In genomic region chr10:43574906-43575305, GRCh38 we compare ENCODE assay signal across 8 cellular contexts. TPM values are rescaled to one million over a fixed set of nuclear protein-coding genes. Genes with fewer than 3 reads are reported as not detected.
DNase-seq lines count a peak whose midpoint lies in the region; ATAC-seq, FAIRE-seq and TF ChIP-seq lines count a peak whose summit lies in the region.

No MANE protein-coding gene starts in this region.

- H3K36me3 ChIP-seq in K562 (ENCODE audit: control insufficient read depth, insufficient read depth, low read length) (peaks cover 29% of the 10 kb centered on the region), upper lobe of right lung (no peaks in the 10 kb centered on the region)

- H3K4me3 ChIP-seq in K562 = peak overlapping the region; percentile 61
- H3K4me3 ChIP-seq in mononuclear cell (ENCODE audit: low read length) = peak overlapping the region; percentile 34
- peak overlapping the region; percentile 61 for H3K4me3 ChIP-seq in upper lobe of right lung

- in situ Hi-C loops in K562 (cut with MboI) = no loop called here

- H4K20me1 ChIP-seq in K562 (replicated peaks; ENCODE audit: control insufficient read depth, insufficient read depth, low read length) = no peaks in the 10 kb centered on the region

- H3K36me3 Mint-ChIP-seq in activated naive CD4-positive, alpha-beta T cell treated with anti-CD3 and anti-CD28 coated beads, Interleukin-2, amount 50 U/mL, for 24 hours = peaks cover 8% of the 10 kb centered on the region

- H3K27me3 ChIP-seq in K562 (ENCODE audit: control insufficient read depth in 2 of 2, insufficient read depth in 2 of 2, low read length in 2 of 2) (no peaks in the 10 kb centered on the region), mononuclear cell (ENCODE audit: insufficient read depth, low read length) (no peaks in the 10 kb centered on the region), upper lobe of right lung (no peaks in the 10 kb centered on the region)

- peaks cover 15% of the 10 kb centered on the region for H3K9me3 Mint-ChIP-seq in activated naive CD4-positive, alpha-beta T cell treated with anti-CD3 and anti-CD28 coated beads, Interleukin-2, amount 50 U/mL, for 24 hours

- POLR2A ChIA-PET in K562 (lab: Yijun Ruan, JAX) = no interaction called here

- H3K4me3 Mint-ChIP-seq in activated naive CD4-positive, alpha-beta T cell treated with anti-CD3 and anti-CD28 coated beads, Interleukin-2, amount 50 U/mL, for 24 hours = peak overlapping the region; percentile 91

- 77% methylated on average over 8 of the region's 8 CpGs for WGBS in K562 (ENCODE audit: insufficient coverage, low coverage, missing lambda C conversion rate)

- peak overlapping the region; percentile 85 for H3K4me2 ChIP-seq in K562 (ENCODE audit: insufficient read depth, low read length)

- H3K9ac ChIP-seq in K562 (ENCODE audit: insufficient read depth in 1 of 2, low read depth in 2 of 2, low read length in 2 of 2) = 0 out of 4 replicates have a peak overlapping the region, but pooled peaks of 1 of the 2 experiments have one; percentile 79

- no peak overlapping the region; the same call in 1 of the 3 replicates for H3K27ac ChIP-seq in K562 (ENCODE audit: extremely low read depth, low read depth, low read length)
- peak overlapping the region; percentile 68 for H3K27ac ChIP-seq in upper lobe of right lung
- no peak overlapping the region for H3K27ac ChIP-seq in substantia nigra (ENCODE audit: low read depth, low read length, poor library complexity, severe bottlenecking)

- TF ChIP-seq CTCF in K562 (IDR thresholded peaks at IDR 0.05 in 2 of 3, conservative IDR thresholded peaks at IDR 0.05 in 1 of 3; ENCODE audit: insufficient read depth in 2 of 3, low read depth in 1 of 3, low read length in 3 of 3) (no peak), upper lobe of right lung (IDR thresholded peaks at IDR 0.05) (no peak)

- FAIRE-seq in K562 (lab: Jason Lieb, UNC) = no peak

- peaks cover 43% of the 10 kb centered on the region for H3K79me2 ChIP-seq in K562 (ENCODE audit: control insufficient read depth, insufficient read depth, low read length)

- no peaks in the 10 kb centered on the region for H3K27me3 Mint-ChIP-seq in activated naive CD4-positive, alpha-beta T cell treated with anti-CD3 and anti-CD28 coated beads, Interleukin-2, amount 50 U/mL, for 24 hours

- ATAC-seq in K562 (no peak), upper lobe of right lung (no peak)

- H3K4me1 ChIP-seq in K562 (replicated peaks in 1 of 2; ENCODE audit: control insufficient read depth in 2 of 2, insufficient read depth in 2 of 2, low read length in 2 of 2) (peaks cover 8 to 17% of the 10 kb centered on the region in 2 experiments; a peak in 3 of 5 replicates), mononuclear cell (ENCODE audit: insufficient read depth, low read length) (peaks cover 25% of the 10 kb centered on the region), upper lobe of right lung (no peaks in the 10 kb centered on the region)

- peaks cover 16% of the 10 kb centered on the region for H3K9me3 ChIP-seq in K562 (replicated peaks; ENCODE audit: control insufficient read depth, insufficient read depth, low read depth, low read length)
- no peaks in the 10 kb centered on the region for H3K9me3 ChIP-seq in mononuclear cell (ENCODE audit: low read depth, low read length)
- no peaks in the 10 kb centered on the region for H3K9me3 ChIP-seq in upper lobe of right lung

- CTCF ChIA-PET in K562 (lab: Yijun Ruan, JAX; ENCODE audit: low intra/inter-chr PET ratio) = no interaction called here

- no TSS peak for BruUV-seq in K562 (replicated peaks; lab: Mats Ljungman, UMichigan)

- no peaks in the 10 kb centered on the region for H3K9me1 ChIP-seq in K562 (ENCODE audit: control insufficient read depth, insufficient read depth, low read length)

- DNase-seq in activated naive CD4-positive, alpha-beta T cell treated with anti-CD3 and anti-CD28 coated beads, Interleukin-2, amount 50 U/mL, for 16 hours = no peak
- no peak for DNase-seq in K562 (ENCODE audit: extremely low read depth in 1 of 4, low spot score in 3 of 4)
- DNase-seq in upper lobe of right lung = no peak
- DNase-seq in midbrain (lab: John Stamatoyannopoulos, UW) = no peak
- DNase-seq in substantia nigra (lab: John Stamatoyannopoulos, UW) = no peak
- DNase-seq in SW480 (ENCODE audit: low spot score) = no peak

- TF ChIP-seq POLR2A in K562 (conservative IDR thresholded peaks at IDR 0.05) = no peak

- intact Hi-C loops in K562 (cut with micrococcal nuclease) = loop anchor here (5.0 to 10.0 kb wide), 2 partner anchors 72 to 100 kb away; partner anchors contain the start of gene ZNF32
- intact Hi-C loops in upper lobe of right lung (cut with DNase I) = no loop called here

- H3K4me1 Mint-ChIP-seq in activated naive CD4-positive, alpha-beta T cell treated with anti-CD3 and anti-CD28 coated beads, Interleukin-2, amount 50 U/mL, for 24 hours = peaks cover 60% of the 10 kb centered on the region

- H2AFZ ChIP-seq in K562 (ENCODE audit: low read depth, low read length) = peak overlapping the region; percentile 87

- H3K27ac Mint-ChIP-seq in activated naive CD4-positive, alpha-beta T cell treated with anti-CD3 and anti-CD28 coated beads, Interleukin-2, amount 50 U/mL, for 24 hours = peak overlapping the region; percentile 96

- no peak for TF ChIP-seq RAD21 in K562 (CRISPR knock-in tag; conservative IDR thresholded peaks at IDR 0.05 in 1 of 2, IDR thresholded peaks at IDR 0.05 in 1 of 2)

- TF ChIP-seq EP300 in K562 (IDR thresholded peaks at IDR 0.05; ENCODE audit: low read length) = no peak

TF ChIP-seq in K562, 482 proteins besides CTCF, POLR2A, EP300 and RAD21 (continues in another document):
- TF ChIP-seq ZNF655 (CRISPR knock-in tag; IDR thresholded peaks at IDR 0.05) (no peak), SMAD4 (CRISPR knock-in tag; conservative IDR thresholded peaks at IDR 0.05) (no peak), FOXK2 (conservative IDR thresholded peaks at IDR 0.05 in 1 of 2, IDR thresholded peaks at IDR 0.05 in 1 of 2; ENCODE audit: low read depth in 2 of 2) (no peak), U2AF1 (optimal IDR thresholded peaks at IDR 0.05; ENCODE audit: low read depth, low read length) (no peak), ZNF224 (CRISPR knock-in tag; IDR thresholded peaks at IDR 0.05) (no peak)

RNA-seq across cellular contexts. Expression of gene ZNF239, which starts 0.5 kb away (rescaled TPM):
- 19.7 and 38.2 TPM in 2 replicates for total RNA-seq in K562 (2011; cell fraction: chromatin; rRNA removed; ENCODE audit: low replicate concordance)
- total RNA-seq in K562 (2011; cell fraction: nucleolus; rRNA removed) = 16.2 and 20.8 TPM in 2 replicates
- total RNA-seq in K562 (2011; cell fraction: nucleoplasm; rRNA removed) = 18.1 and 21.7 TPM in 2 replicates
- total RNA-seq in K562 (2014; rRNA removed) (15.5 and 18.7 TPM in 2 replicates), K562 (2014; rRNA removed; fragmentation: Illumina TruSeq; extraction: Trizol) (26.7 and 29.2 TPM in 2 replicates), K562 (2015; rRNA removed; fragmentation: Illumina TruSeq; extraction: Trizol) (23.1 and 23.6 TPM in 2 replicates), K562 (2021) (13.4 and 13.7 TPM in 2 replicates), mononuclear cell (0.31 TPM), upper lobe of right lung (3.5 TPM)
- polyA plus RNA-seq in K562 (2011; rRNA removed) (16.3 and 23.4 TPM in 2 replicates), K562 (2014; fragmentation: Illumina TruSeq; extraction: Trizol) (22.0 and 23.6 TPM in 2 replicates), K562 (2014; fragmentation: Nextera tagmentation; extraction: Ambion mirVana) (10 to 100 TPM; 14.2 to 23.6 TPM), K562 (2014; rRNA removed) (17.7 and 18.3 TPM in 2 replicates)
- 8.1 and 8.6 TPM in 2 replicates for polyA plus RNA-seq in K562 (2011; cell fraction: cytosol; rRNA removed)
- polyA plus RNA-seq in K562 (2011; cell fraction: nucleus; rRNA removed) = 15.0 and 26.8 TPM in 2 replicates
- 6.0 and 10.1 TPM in 2 replicates for polyA plus RNA-seq in K562 (2012)
- polyA minus RNA-seq in K562 (2011; rRNA and poly(A)+ RNA removed) = 34.2 and 36.5 TPM in 2 replicates
- 7.1 and 10.1 TPM in 2 replicates for polyA minus RNA-seq in K562 (2011; cell fraction: cytosol; rRNA and poly(A)+ RNA removed)
- 14.3 and 25.4 TPM in 2 replicates for polyA minus RNA-seq in K562 (2011; cell fraction: nucleus; rRNA and poly(A)+ RNA removed)

RNA-seq across cellular contexts. Expression of gene ZNF485, which starts 31.3 kb away (rescaled TPM):
- 23.8 and 33.5 TPM in 2 replicates for total RNA-seq in K562 (2011; cell fraction: chromatin; rRNA removed; ENCODE audit: low replicate concordance)
- 23.3 and 26.0 TPM in 2 replicates for total RNA-seq in K562 (2011; cell fraction: nucleolus; rRNA removed)
- total RNA-seq in K562 (2011; cell fraction: nucleoplasm; rRNA removed) = 24.9 and 40.3 TPM in 2 replicates
- total RNA-seq in K562 (2014; rRNA removed) (7.2 and 8.0 TPM in 2 replicates), K562 (2014; rRNA removed; fragmentation: Illumina TruSeq; extraction: Trizol) (18.0 and 18.7 TPM in 2 replicates), K562 (2015; rRNA removed; fragmentation: Illumina TruSeq; extraction: Trizol) (14.9 and 16.2 TPM in 2 replicates), K562 (2021) (11.9 and 12.1 TPM in 2 replicates), mononuclear cell (1.9 TPM), upper lobe of right lung (3.4 TPM)
- polyA plus RNA-seq in K562 (2011; rRNA removed) (9.7 and 11.5 TPM in 2 replicates), K562 (2014; fragmentation: Illumina TruSeq; extraction: Trizol) (10.8 and 13.2 TPM in 2 replicates), K562 (2014; fragmentation: Nextera tagmentation; extraction: Ambion mirVana) (10 to 100 TPM; 11.1 to 13.8 TPM), K562 (2014; rRNA removed) (9.7 and 12.4 TPM in 2 replicates)
- 9.1 and 10.2 TPM in 2 replicates for polyA plus RNA-seq in K562 (2011; cell fraction: cytosol; rRNA removed)
- 12.2 and 13.1 TPM in 2 replicates for polyA plus RNA-seq in K562 (2011; cell fraction: nucleus; rRNA removed)
- 3.5 and 6.1 TPM in 2 replicates for polyA plus RNA-seq in K562 (2012)
- 19.5 and 22.9 TPM in 2 replicates for polyA minus RNA-seq in K562 (2011; rRNA and poly(A)+ RNA removed)
- 6.6 and 10.7 TPM in 2 replicates for polyA minus RNA-seq in K562 (2011; cell fraction: cytosol; rRNA and poly(A)+ RNA removed)
- polyA minus RNA-seq in K562 (2011; cell fraction: nucleus; rRNA and poly(A)+ RNA removed) = 14.9 and 26.8 TPM in 2 replicates
